Comparison of ENCODE assay signal across 25 cellular contexts in genomic region chr2:241816431-241817121, GRCh38. TPM values are rescaled to one million over a fixed set of nuclear protein-coding genes. Genes with fewer than 3 reads are reported as not detected.
A peak's percentile ranks its signal among the peaks of the same experiment; 100 is the strongest.
DNase-seq lines count a peak whose midpoint lies in the region; ATAC-seq and TF ChIP-seq lines count a peak whose summit lies in the region.
"Had no signal": no experiment of that assay in that cellular context is flagged by ENCODE, and none has a peak within 500 bp of the region (broad histone marks: within the 10 kb centered on the region; RNA-seq: fewer than 3 reads in every experiment).

No MANE protein-coding gene starts in this region.

- H4K5ac ChIP-seq in mesendoderm (ENCODE audit: low read length) = no peak overlapping the region

- H3K4me1 Mint-ChIP-seq in stimulated activated naive CD8-positive, alpha-beta T cell treated with anti-CD3 and anti-CD28 coated beads, Interleukin-15, amount 100 ng/mL, for 72 hours = peaks cover 26% of the 10 kb centered on the region
- no peaks in the 10 kb centered on the region for H3K4me1 Mint-ChIP-seq in chondrocyte (ENCODE audit: low read depth)

- no peaks in the 10 kb centered on the region for H3K9me3 ChIP-seq in gastroesophageal sphincter
- H3K9me3 ChIP-seq: heart right ventricle, pancreas, right lobe of liver, thoracic aorta had no signal

- H2AK5ac ChIP-seq in mesendoderm (ENCODE audit: low read length) = no peak overlapping the region

- no peaks in the 10 kb centered on the region for H3K79me1 ChIP-seq in mesendoderm (ENCODE audit: low read length)

- TF ChIP-seq EP300 in gastroesophageal sphincter (IDR thresholded peaks at IDR 0.05) = no peak

- H3K9ac ChIP-seq in mesendoderm (ENCODE audit: low read length) = no peak overlapping the region

- no peak overlapping the region for H3K4me3 Mint-ChIP-seq in stimulated activated naive CD8-positive, alpha-beta T cell treated with anti-CD3 and anti-CD28 coated beads, Interleukin-15, amount 100 ng/mL, for 72 hours
- H3K4me3 Mint-ChIP-seq in chondrocyte (ENCODE audit: unreplicated experiment) = no peak overlapping the region
- H3K4me3 Mint-ChIP-seq: activated CD4-positive, alpha-beta T cell treated with anti-CD3 and anti-CD28 coated beads for 36 hours; activated naive CD8-positive, alpha-beta T cell treated with anti-CD3 and anti-CD28 coated beads, Interleukin-2, amount 50 U/mL, for 24 hours had no signal

- no peak for DNase-seq in stimulated activated naive CD8-positive, alpha-beta T cell treated with anti-CD3 and anti-CD28 coated beads, Interleukin-15, amount 100 ng/mL, for 72 hours
- no peak for DNase-seq in stimulated activated naive CD8-positive, alpha-beta T cell treated with anti-CD3 and anti-CD28 coated beads, Interleukin-15, Interleukin-2, amounts not matched to agents 100 U/mL and 50 U/mL, for 24 hours
- DNase-seq in chondrocyte (ENCODE audit: low spot score) (peak; percentile 90), mesendoderm (no peak), UCSD-AML1 (lab: John Stamatoyannopoulos, UW; ENCODE audit: unreplicated experiment) (no peak)
- DNase-seq in activated CD4-positive, alpha-beta T cell treated with anti-CD3 and anti-CD28 coated beads for 48 hours = no peak
- DNase-seq: activated CD4-positive, alpha-beta T cell treated with anti-CD3 and anti-CD28 coated beads for 36 hours; activated naive CD8-positive, alpha-beta T cell treated with anti-CD3 and anti-CD28 coated beads, Interleukin-2, amount 50 U/mL, for 24 hours; brain microvascular endothelial cell; COR-L47; cortex of kidney; heart right ventricle; IMR-90; NCI-H2081 treated with DMSO at 0.1 percent for 48 hours; RPMI8226; stimulated activated CD4-positive, alpha-beta T cell treated with anti-CD3 and anti-CD28 coated beads, Interleukin-15, amount 100 ng/mL, for 24 hours had no signal

- H3K27me3 ChIP-seq in mesendoderm (ENCODE audit: insufficient read depth, low read length, poor library complexity) (no peaks in the 10 kb centered on the region), gastroesophageal sphincter (peaks cover 82% of the 10 kb centered on the region)
- H3K27me3 ChIP-seq: brain microvascular endothelial cell, pancreas, right lobe of liver had no signal

- TF ChIP-seq POLR2A in gastroesophageal sphincter (IDR thresholded peaks at IDR 0.05) = no peak

- no peaks in the 10 kb centered on the region for H3K36me3 ChIP-seq in mesendoderm (ENCODE audit: control insufficient read depth, insufficient read depth, low read length)
- H3K36me3 ChIP-seq in gastroesophageal sphincter = no peaks in the 10 kb centered on the region
- H3K36me3 ChIP-seq: brain microvascular endothelial cell, heart right ventricle, pancreas, right lobe of liver, thoracic aorta had no signal

- H3K4me2 ChIP-seq in mesendoderm (ENCODE audit: low read length) = no peak overlapping the region

- TF ChIP-seq CTCF in chondrocyte (IDR thresholded peaks at IDR 0.05) (no peak), gastroesophageal sphincter (IDR thresholded peaks at IDR 0.05) (no peak)

- no peak overlapping the region for H2BK5ac ChIP-seq in mesendoderm (ENCODE audit: low read length)

- WGBS in mesendoderm (ENCODE audit: extremely low coverage, insufficient coverage, low lambda C conversion rate) = no CpG with 5 or more reads among the region's 33 CpGs
- no CpG with 5 or more reads among the region's 33 CpGs for WGBS in gastroesophageal sphincter (ENCODE audit: low coverage in 1 of 2), 2 donors

- no peak overlapping the region for H2BK120ac ChIP-seq in mesendoderm (ENCODE audit: low read depth, low read length)

- H3K27ac Mint-ChIP-seq in stimulated activated naive CD8-positive, alpha-beta T cell treated with anti-CD3 and anti-CD28 coated beads, Interleukin-15, amount 100 ng/mL, for 72 hours = no peak overlapping the region
- no peak overlapping the region for H3K27ac Mint-ChIP-seq in chondrocyte (ENCODE audit: unreplicated experiment)
- H3K27ac Mint-ChIP-seq: activated CD4-positive, alpha-beta T cell treated with anti-CD3 and anti-CD28 coated beads for 36 hours; activated naive CD8-positive, alpha-beta T cell treated with anti-CD3 and anti-CD28 coated beads, Interleukin-2, amount 50 U/mL, for 24 hours; activated T-helper 2 cell treated with anti-CD3 and anti-CD28 coated beads, Interferon-gamma antibody, Interleukin-2, Interleukin-4, amounts not matched to agents 10 μg/mL and 5 μg/mL and 100 μg/mL, durations not matched to agents 14 hours and 24 hours and 36 hours; naive thymus-derived CD4-positive, alpha-beta T cell had no signal

- peaks cover 39% of the 10 kb centered on the region for H3K27me3 Mint-ChIP-seq in stimulated activated naive CD8-positive, alpha-beta T cell treated with anti-CD3 and anti-CD28 coated beads, Interleukin-15, amount 100 ng/mL, for 72 hours
- H3K27me3 Mint-ChIP-seq in chondrocyte (ENCODE audit: low read depth) = peaks cover 3% of the 10 kb centered on the region
- H3K27me3 Mint-ChIP-seq: activated CD4-positive, alpha-beta T cell treated with anti-CD3 and anti-CD28 coated beads for 36 hours had no signal

- H2BK15ac ChIP-seq in mesendoderm (replicated peaks; ENCODE audit: low read depth) = no peak overlapping the region

- ATAC-seq in stimulated activated naive CD8-positive, alpha-beta T cell treated with anti-CD3 and anti-CD28 coated beads, Interleukin-15, amount 100 ng/mL, for 72 hours = peak; percentile 10
- ATAC-seq in stimulated activated naive CD8-positive, alpha-beta T cell treated with anti-CD3 and anti-CD28 coated beads, Interleukin-15, Interleukin-2, amounts not matched to agents 100 U/mL and 50 U/mL, for 24 hours = no peak
- no peak for ATAC-seq in gastroesophageal sphincter
- ATAC-seq: activated CD4-positive, alpha-beta T cell treated with anti-CD3 and anti-CD28 coated beads for 36 hours; activated naive CD8-positive, alpha-beta T cell treated with anti-CD3 and anti-CD28 coated beads, Interleukin-2, amount 50 U/mL, for 24 hours; pancreas had no signal

- no peaks in the 10 kb centered on the region for H3K79me2 ChIP-seq in mesendoderm (ENCODE audit: control insufficient read depth, insufficient read depth, low read length)

- H4K8ac ChIP-seq in mesendoderm (ENCODE audit: low read depth, low read length) = no peak overlapping the region

- H3K36me3 Mint-ChIP-seq in chondrocyte (ENCODE audit: low read depth) = no peaks in the 10 kb centered on the region
- H3K36me3 Mint-ChIP-seq: naive thymus-derived CD4-positive, alpha-beta T cell had no signal

- H3K4me3 ChIP-seq in mesendoderm (ENCODE audit: low read length) = no peak overlapping the region
- H3K4me3 ChIP-seq in gastroesophageal sphincter = no peak overlapping the region
- H3K4me3 ChIP-seq: heart right ventricle, lung, pancreas, right lobe of liver, thoracic aorta had no signal

- no peak overlapping the region for H3K18ac ChIP-seq in mesendoderm (ENCODE audit: low read length)

- H3K27ac ChIP-seq in mesendoderm (ENCODE audit: low read depth, low read length) (no peak overlapping the region), gastroesophageal sphincter (no peak overlapping the region)
- H3K27ac ChIP-seq: brain microvascular endothelial cell, pancreas, right lobe of liver, thoracic aorta had no signal

- no peak overlapping the region for H3K4ac ChIP-seq in mesendoderm (ENCODE audit: low read depth, low read length)

- H3K9me3 Mint-ChIP-seq in stimulated activated naive CD8-positive, alpha-beta T cell treated with anti-CD3 and anti-CD28 coated beads, Interleukin-15, amount 100 ng/mL, for 72 hours = no peaks in the 10 kb centered on the region
- H3K9me3 Mint-ChIP-seq in chondrocyte (ENCODE audit: low read depth) = no peaks in the 10 kb centered on the region
- H3K9me3 Mint-ChIP-seq: activated naive CD8-positive, alpha-beta T cell treated with anti-CD3 and anti-CD28 coated beads, Interleukin-2, amount 50 U/mL, for 24 hours; activated T-helper 2 cell treated with anti-CD3 and anti-CD28 coated beads, Interferon-gamma antibody, Interleukin-2, Interleukin-4, amounts not matched to agents 10 μg/mL and 5 μg/mL and 100 μg/mL, durations not matched to agents 14 hours and 24 hours and 36 hours had no signal

- H3K56ac ChIP-seq in mesendoderm (ENCODE audit: low read length) = peak overlapping the region; percentile 10

- no peaks in the 10 kb centered on the region for H3K4me1 ChIP-seq in mesendoderm (ENCODE audit: control insufficient read depth, low read depth, low read length)
- no peaks in the 10 kb centered on the region for H3K4me1 ChIP-seq in gastroesophageal sphincter
- H3K4me1 ChIP-seq: pancreas had no signal

- H3K23ac ChIP-seq in mesendoderm (ENCODE audit: low read length) = no peak overlapping the region

RNA-seq across cellular contexts. Expression of gene NEU4, which starts 7.6 kb away (rescaled TPM):
- 0.42 to 1.3 TPM (median 0.85 TPM) in 3 replicates for total RNA-seq in chondrocyte
- polyA plus RNA-seq in mesendoderm (2013, experiment 1 of 2) = 0.04 TPM
- 0.04 TPM for polyA plus RNA-seq in mesendoderm (2013, experiment 2 of 2)
- total RNA-seq in gastroesophageal sphincter = 1 to 10 TPM in 1 of 4 donors, under 1 TPM in 1, not detected in 2; 0.47 to 2.0 TPM
- total RNA-seq: Daoy, IMR-90, pancreas had no signal
- polyA plus RNA-seq: IMR-90; naive thymus-derived CD4-positive, alpha-beta T cell had no signal

RNA-seq across cellular contexts. Expression of gene GAL3ST2, which starts 40.0 kb away (rescaled TPM):
- total RNA-seq in chondrocyte = 0.52 to 1.3 TPM in 2 of 3 replicates, not detected in the other
- not detected for polyA plus RNA-seq in mesendoderm (2013, experiment 1 of 2)
- polyA plus RNA-seq in mesendoderm (2013, experiment 2 of 2) = 0.04 TPM
- total RNA-seq in gastroesophageal sphincter = under 1 TPM in 1 of 4 donors, not detected in 3; 0.40 TPM
- total RNA-seq: Daoy, IMR-90, pancreas had no signal
- polyA plus RNA-seq: heart right ventricle; lung; naive thymus-derived CD4-positive, alpha-beta T cell; pancreas had no signal

RNA-seq across cellular contexts. Expression of gene PDCD1, which starts 42.1 kb away (rescaled TPM):
- not detected in 3 replicates for total RNA-seq in chondrocyte
- 0.87 TPM for polyA plus RNA-seq in mesendoderm (2013, experiment 1 of 2)
- 0.78 TPM for polyA plus RNA-seq in mesendoderm (2013, experiment 2 of 2)
- total RNA-seq in gastroesophageal sphincter = under 1 TPM in 2 of 4 donors, not detected in 2; 0.19 to 0.54 TPM
- total RNA-seq: Daoy, IMR-90, NCI-H460 had no signal
- polyA plus RNA-seq: IMR-90 had no signal

RNA-seq across cellular contexts. Expression of gene RTP5, which starts 53.0 kb away (rescaled TPM):
- total RNA-seq in chondrocyte (not detected in 3 replicates), gastroesophageal sphincter (not detected)
- polyA plus RNA-seq in mesendoderm (2013, experiment 1 of 2) = not detected
- not detected for polyA plus RNA-seq in mesendoderm (2013, experiment 2 of 2)
- total RNA-seq: Daoy, heart right ventricle, IMR-90, NCI-H460, pancreas, right lobe of liver had no signal
- polyA plus RNA-seq: IMR-90; naive thymus-derived CD4-positive, alpha-beta T cell had no signal
